ENCODE assay signal across 10 cellular contexts in the genomic region with DNA sequence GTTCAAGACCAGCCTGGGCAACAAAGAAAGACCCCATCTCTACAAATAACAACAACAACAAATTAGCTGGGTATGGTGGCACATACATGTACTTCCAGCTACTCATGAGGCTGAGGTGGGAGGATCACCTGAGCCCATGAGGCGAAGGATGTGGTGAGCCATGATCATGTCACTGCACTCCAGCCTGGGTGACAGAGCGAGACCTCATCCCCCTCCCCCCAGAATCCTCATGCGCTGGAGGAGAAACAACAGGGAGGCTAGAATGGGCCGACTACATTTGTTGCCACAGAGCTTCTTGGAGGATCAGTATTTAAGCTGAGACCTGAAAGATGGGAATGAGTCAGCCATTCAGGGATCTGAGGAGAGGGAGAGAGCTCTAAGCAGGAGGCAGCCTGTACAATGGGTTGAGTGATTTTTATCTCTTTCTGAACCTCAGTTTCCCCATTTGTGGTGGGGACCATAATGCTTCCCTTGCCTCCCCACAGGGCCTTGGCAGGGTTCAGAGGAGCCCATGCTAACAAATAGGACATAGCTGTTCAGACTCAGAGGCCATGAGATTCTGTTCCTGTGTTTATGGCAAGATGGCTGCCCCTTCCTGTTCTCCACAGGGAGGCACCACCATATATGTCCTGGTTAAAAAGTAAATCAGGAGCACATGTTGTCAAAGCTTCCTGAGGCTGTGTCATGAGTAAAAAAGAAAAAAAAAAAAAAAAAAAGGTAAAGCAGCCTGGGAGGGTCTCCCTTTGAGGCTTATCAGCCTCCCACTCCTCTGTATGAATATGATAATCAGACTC.
DNase-seq lines count a peak whose midpoint lies in the region; ATAC-seq and TF ChIP-seq lines count a peak whose summit lies in the region.
"Had no signal": no experiment of that assay in that cellular context is flagged by ENCODE, and none has a peak within 500 bp of the region (broad histone marks: within the 10 kb centered on the region; RNA-seq: fewer than 3 reads in every experiment).

No MANE protein-coding gene starts in this region.

- peaks cover 61% of the 10 kb centered on the region for H3K4me1 Mint-ChIP-seq in HFFc6 (ENCODE audit: low read depth)
- H3K4me1 Mint-ChIP-seq: stimulated activated naive B cell treated with anti-CD40 and anti-IgM and Interleukin-4, amounts not matched to agents 10 μg/mL and 1 μg/mL and 100 μg/mL, for 72 hours had no signal

- no peaks in the 10 kb centered on the region for H3K9me3 Mint-ChIP-seq in HFFc6
- H3K9me3 Mint-ChIP-seq: stimulated activated naive B cell treated with anti-CD40 and anti-IgM and Interleukin-4, amounts not matched to agents 10 μg/mL and 1 μg/mL and 100 μg/mL, for 72 hours had no signal

- H3K27ac ChIP-seq in layer of hippocampus (ENCODE audit: low read depth, low read length) (peak overlapping the region; percentile 81), skin epidermis (peak overlapping the region in 20 of 21 experiments; percentile 55 to 95 (median 82))

- no peak for ATAC-seq in GM18858 (IDR thresholded peaks at IDR 0.05; ENCODE audit: unreplicated experiment)
- ATAC-seq in GM21423 (IDR thresholded peaks at IDR 0.05; ENCODE audit: unreplicated experiment) = no peak
- ATAC-seq: stimulated activated naive B cell treated with anti-CD40 and anti-IgM and Interleukin-4, amounts not matched to agents 10 μg/mL and 1 μg/mL and 100 μg/mL, for 72 hours had no signal

- no peaks in the 10 kb centered on the region for H3K27me3 ChIP-seq in layer of hippocampus (ENCODE audit: control insufficient read depth, insufficient read depth, low read length)

- no peak overlapping the region for H3K4me3 ChIP-seq in cardiac fibroblast (replicated peaks in 1 of 2; ENCODE audit: low read depth in 2 of 2, low read length in 2 of 2)
- H3K4me3 ChIP-seq in skin epidermis = no peak overlapping the region

- H3K27ac Mint-ChIP-seq in HFFc6 = peak overlapping the region; percentile 100
- H3K27ac Mint-ChIP-seq: stimulated activated naive B cell treated with anti-CD40 and anti-IgM and Interleukin-4, amounts not matched to agents 10 μg/mL and 1 μg/mL and 100 μg/mL, for 72 hours had no signal

- in situ Hi-C loops in GM13976 (cut with MboI; ENCODE audit: low sequenced_read_pairs, unreplicated experiment) = no loop called here

- peaks cover 4% of the 10 kb centered on the region for H3K27me3 Mint-ChIP-seq in HFFc6 (ENCODE audit: insufficient read depth)

- H3K4me3 Mint-ChIP-seq in HFFc6 = peak overlapping the region; percentile 88
- H3K4me3 Mint-ChIP-seq: stimulated activated naive B cell treated with anti-CD40 and anti-IgM and Interleukin-4, amounts not matched to agents 10 μg/mL and 1 μg/mL and 100 μg/mL, for 72 hours had no signal

- DNase-seq in HFFc6 (no peak), cardiac fibroblast (ENCODE audit: low read depth in 2 of 2) (peak; percentile 63 to 77), GM13976 (ENCODE audit: low spot score) (no peak)
- no peak for DNase-seq in activated T-cell treated with anti-CD3 and anti-CD28 coated beads, Interleukin-2, amount 50 U/mL, for 48 hours
- DNase-seq: NCI-H1694; stimulated activated naive B cell treated with anti-CD40 and anti-IgM and Interleukin-4, amounts not matched to agents 10 μg/mL and 1 μg/mL and 100 μg/mL, for 72 hours had no signal

- no peaks in the 10 kb centered on the region for H3K36me3 Mint-ChIP-seq in HFFc6 (ENCODE audit: low read depth)
- H3K36me3 Mint-ChIP-seq: stimulated activated naive B cell treated with anti-CD40 and anti-IgM and Interleukin-4, amounts not matched to agents 10 μg/mL and 1 μg/mL and 100 μg/mL, for 72 hours had no signal

- TF ChIP-seq CTCF in HFFc6 (IDR thresholded peaks at IDR 0.05) = no peak; the same call in 1 of the 2 replicates
- no peak for TF ChIP-seq CTCF in cardiac fibroblast (IDR thresholded peaks at IDR 0.05; ENCODE audit: low read depth, low read length)
- TF ChIP-seq CTCF in GM13976 (IDR thresholded peaks at IDR 0.05; ENCODE audit: borderline replicate concordance, control extremely low read depth, extremely low read depth, insufficient read depth, missing control alignments) = no peak

Comparison
In these comparisons a context has a peak if more than half of its experiments do, and no peak if none do; other contexts are left out.
1. DNase-seq: peak in cardiac fibroblast (2 of 2); none in HFFc6 (single experiment), activated T-cell treated with anti-CD3 and anti-CD28 coated beads, Interleukin-2, amount 50 U/mL, for 48 hours (0 of 2) and GM13976 (single experiment).